19 cellular contexts compared by ENCODE assay signal in genomic region chr4:2298548-2298991, GRCh38. TPM values are rescaled to one million over a fixed set of nuclear protein-coding genes. Genes with fewer than 3 reads are reported as not detected.
DNase-seq lines count a peak whose midpoint lies in the region; ATAC-seq, FAIRE-seq and TF ChIP-seq lines count a peak whose summit lies in the region.
"Had no signal": no experiment of that assay in that cellular context is flagged by ENCODE, and none has a peak within 500 bp of the region (broad histone marks: within the 10 kb centered on the region; RNA-seq: fewer than 3 reads in every experiment).

No MANE protein-coding gene starts in this region.

- TF ChIP-seq CTCF in foreskin fibroblast (IDR thresholded peaks at IDR 0.05; ENCODE audit: low read depth, low read length): no peak
- TF ChIP-seq CTCF in gastrocnemius medialis (IDR thresholded peaks at IDR 0.05 in 4 of 5, conservative IDR thresholded peaks at IDR 0.05 in 1 of 5): no peak

- no peak overlapping the region for H3K27ac ChIP-seq in BLaER1 treated with 17β-estradiol and CSF1 and Interleukin-3, amounts not matched to agents 10 nM and 100 nM
- H3K27ac ChIP-seq in gastrocnemius medialis: no peak overlapping the region
- H3K27ac ChIP-seq: left lung, right lobe of liver, RWPE1 had no signal

- FAIRE-seq in GM12892 (lab: Jason Lieb, UNC): no peak
- FAIRE-seq: urothelium cell line had no signal

- peak overlapping the region in 6 of 11 experiments; percentile 2 to 35 (median 20); a peak in 7 of 22 replicates for H3K4me2 ChIP-seq in BLaER1 treated with 17β-estradiol and CSF1 and Interleukin-3, amounts not matched to agents 10 nM and 100 nM

- peak; percentile 9 for DNase-seq in GM12892 (ENCODE audit: insufficient read length)
- peak; percentile 46 to 69 for DNase-seq in foreskin fibroblast
- DNase-seq in posterior vena cava (ENCODE audit: low spot score): peak; percentile 80
- no peak for DNase-seq in NCI-H2029 treated with DMSO at 0.1 percent for 48 hours (lab: John Stamatoyannopoulos, UW)
- DNase-seq in gastrocnemius medialis: no peak
- no peak for DNase-seq in C1 segment of cervical spinal cord (lab: John Stamatoyannopoulos, UW)
- DNase-seq: activated CD4-positive, alpha-beta T cell treated with anti-CD3 and anti-CD28 coated beads, Interleukin-2, amount 50 U/mL, for 4 hours; activated T-cell treated with anti-CD3 and anti-CD28 coated beads, Interleukin-2, amount 50 U/mL, for 72 hours; AML-193; DMS153; GOT3; left lung; mucosa of descending colon; NCI-H2171 had no signal

- intact Hi-C loops in posterior vena cava (cut with DNase I): no loop called here
- intact Hi-C loops in gastrocnemius medialis (cut with DNase I; ENCODE audit: low total_unique reads): no loop called here

- in situ Hi-C loops in gastrocnemius medialis (cut with MboI; ENCODE audit: low sequenced_read_pairs in 4 of 4): no loop called here

- H3K36me3 ChIP-seq in BLaER1 treated with 17β-estradiol and CSF1 and Interleukin-3, amounts not matched to agents 10 nM and 100 nM: no peaks in the 10 kb centered on the region
- H3K36me3 ChIP-seq in gastrocnemius medialis: no peaks in the 10 kb centered on the region
- H3K36me3 ChIP-seq: left lung, right lobe of liver had no signal

- no peaks in the 10 kb centered on the region for H3K27me3 ChIP-seq in BLaER1 treated with 17β-estradiol and CSF1 and Interleukin-3, amounts not matched to agents 10 nM and 100 nM
- no peaks in the 10 kb centered on the region for H3K27me3 ChIP-seq in gastrocnemius medialis
- H3K27me3 ChIP-seq: left lung, right lobe of liver had no signal

- peaks cover 0 to 19% (median 4%) of the 10 kb centered on the region in 11 experiments; a peak in 7 of 22 replicates for H3K9me3 ChIP-seq in BLaER1 treated with 17β-estradiol and CSF1 and Interleukin-3, amounts not matched to agents 10 nM and 100 nM (replicated peaks in 1 of 11)
- no peaks in the 10 kb centered on the region for H3K9me3 ChIP-seq in gastrocnemius medialis
- H3K9me3 ChIP-seq: mucosa of descending colon, right lobe of liver had no signal

- H3K4me1 ChIP-seq in BLaER1 treated with 17β-estradiol and CSF1 and Interleukin-3, amounts not matched to agents 10 nM and 100 nM: peaks cover 7 to 51% (median 38%) of the 10 kb centered on the region in 10 experiments; a peak in 18 of 20 replicates
- H3K4me1 ChIP-seq in gastrocnemius medialis: no peaks in the 10 kb centered on the region
- H3K4me1 ChIP-seq: left lung, right lobe of liver had no signal

- TF ChIP-seq POLR2A in GM12892 (IDR thresholded peaks at IDR 0.05; ENCODE audit: low read depth, low read length) (no peak), gastrocnemius medialis (IDR thresholded peaks at IDR 0.05) (no peak)

- H3K4me3 ChIP-seq in BLaER1 treated with 17β-estradiol and CSF1 and Interleukin-3, amounts not matched to agents 10 nM and 100 nM: no peak overlapping the region
- H3K4me3 ChIP-seq in foreskin fibroblast (ENCODE audit: low read depth in 1 of 2, low read length in 2 of 2) (no peak overlapping the region), gastrocnemius medialis (no peak overlapping the region)
- H3K4me3 ChIP-seq: left lung, mucosa of descending colon, right lobe of liver had no signal

- no peak for ATAC-seq in GM19467 (IDR thresholded peaks at IDR 0.05; ENCODE audit: unreplicated experiment)
- ATAC-seq in gastrocnemius medialis: no peak
- ATAC-seq: left lung, mucosa of descending colon, right lobe of liver had no signal

- no peak overlapping the region for H3K9ac ChIP-seq in BLaER1 treated with 17β-estradiol and CSF1 and Interleukin-3, amounts not matched to agents 10 nM and 100 nM

- H4K20me1 ChIP-seq in BLaER1 treated with 17β-estradiol and CSF1 and Interleukin-3, amounts not matched to agents 10 nM and 100 nM: peaks cover 0 to 3% (median 0%) of the 10 kb centered on the region in 11 experiments; a peak in 1 of 22 replicates

RNA-seq across cellular contexts. Expression of gene MXD4, which starts 36.7 kb away (rescaled TPM):
- polyA plus RNA-seq in GM12892 (2012; ENCODE audit: missing spikeins): 5.0 TPM
- 10 to 100 TPM; 43.6 to 43.7 TPM for total RNA-seq in posterior vena cava
- 10 to 100 TPM; 20.4 to 29.4 (median 27.7) TPM for total RNA-seq in gastrocnemius medialis

RNA-seq across cellular contexts. Expression of gene HAUS3, which starts 56.6 kb away (rescaled TPM):
- 14.5 TPM for polyA plus RNA-seq in GM12892 (2012; ENCODE audit: missing spikeins)
- total RNA-seq in posterior vena cava (10 to 100 TPM in 1 of 2 donors, 1 to 10 TPM in 1; 9.6 to 11.8 TPM), gastrocnemius medialis (10 to 100 TPM in 2 of 4 donors, 1 to 10 TPM in 2; 4.8 to 12.1 (median 9.5) TPM)

RNA-seq across cellular contexts. Expression of gene POLN, which starts 56.6 kb away (rescaled TPM):
- 1.5 TPM for polyA plus RNA-seq in GM12892 (2012; ENCODE audit: missing spikeins)
- 1 to 10 TPM; 2.0 to 3.5 TPM for total RNA-seq in posterior vena cava
- 1 to 10 TPM in 1 of 4 donors, under 1 TPM in 2, not detected in 1; 0.71 to 2.0 (median 0.86) TPM for total RNA-seq in gastrocnemius medialis

Comparison
In these comparisons a context has a peak if more than half of its experiments do, and no peak if none do; other contexts are left out.
1. DNase-seq: peak in GM12892 (single experiment), foreskin fibroblast (2 of 2) and posterior vena cava (single experiment); none in NCI-H2029 treated with DMSO at 0.1 percent for 48 hours (single experiment), gastrocnemius medialis (0 of 2) and C1 segment of cervical spinal cord (0 of 14).